In genomic region chrX:48514868-48515460, GRCh38 we compare ENCODE assay signal across 25 cellular contexts.
"Had no signal": no experiment of that assay in that cellular context is flagged by ENCODE, and none has a peak within 500 bp of the region (broad histone marks: within the 10 kb centered on the region; RNA-seq: fewer than 3 reads in every experiment).

No MANE protein-coding gene starts in this region.

- ATAC-seq: effector memory CD8-positive, alpha-beta T cell; gastrocnemius medialis; left lung; mucosa of descending colon; natural killer cell treated with Interleukin-12 subunit alpha and Interleukin-12 subunit beta and Interleukin-15 and Interleukin-18, amount 100 ng/mL, for 72 hours; pancreas; sciatic nerve; stimulated activated memory B cell treated with anti-CD40 and anti-IgM and Interleukin-4, amounts not matched to agents 10 μg/mL and 1 μg/mL and 100 μg/mL, for 72 hours; stimulated activated naive CD8-positive, alpha-beta T cell treated with anti-CD3 and anti-CD28 coated beads, Interleukin-15, Interleukin-2, amounts not matched to agents 100 U/mL and 50 U/mL, for 24 hours had no signal

- H3K27ac Mint-ChIP-seq: effector memory CD8-positive, alpha-beta T cell; mesothelial cell of epicardium; progenitor cell of endocrine pancreas; stimulated activated memory B cell treated with anti-CD40 and anti-IgM and Interleukin-4, amounts not matched to agents 10 μg/mL and 1 μg/mL and 100 μg/mL, for 72 hours had no signal

- H3K4me1 ChIP-seq: gastrocnemius medialis, pancreas, testis, upper lobe of left lung had no signal

- H3K27me3 Mint-ChIP-seq: effector memory CD8-positive, alpha-beta T cell; naive B cell; natural killer cell treated with Interleukin-12 subunit alpha and Interleukin-12 subunit beta and Interleukin-15 and Interleukin-18, amount 100 ng/mL, for 72 hours; progenitor cell of endocrine pancreas; stimulated activated memory B cell treated with anti-CD40 and anti-IgM and Interleukin-4, amounts not matched to agents 10 μg/mL and 1 μg/mL and 100 μg/mL, for 72 hours had no signal

- H3K4me3 ChIP-seq: gastrocnemius medialis, heart left ventricle, hepatocyte, left lung, mucosa of descending colon, pancreas, testis, tibial artery, upper lobe of left lung had no signal

- DNase-seq: cortex of kidney; effector memory CD8-positive, alpha-beta T cell; gastrocnemius medialis; heart left ventricle; left cardiac atrium; left lung; mesenchymal stem cell; mucosa of descending colon; naive B cell; pancreas; stimulated activated CD4-positive, alpha-beta T cell treated with anti-CD3 and anti-CD28 coated beads, Interleukin-2, amount 100 ng/mL, for 24 hours; stimulated activated CD4-positive, alpha-beta T cell treated with anti-CD3 and anti-CD28 coated beads, Interleukin-4, amount 100 ng/mL, for 24 hours; stimulated activated naive CD8-positive, alpha-beta T cell treated with anti-CD3 and anti-CD28 coated beads, Interleukin-15, Interleukin-2, amounts not matched to agents 100 U/mL and 50 U/mL, for 24 hours; substantia nigra; testis; tibial artery; upper lobe of left lung had no signal

- H3K27ac ChIP-seq: gastrocnemius medialis, hepatocyte, left lung, neutrophil, pancreas, testis, tibial artery, upper lobe of left lung had no signal

- H3K9me3 Mint-ChIP-seq: effector memory CD8-positive, alpha-beta T cell; naive B cell; natural killer cell treated with Interleukin-12 subunit alpha and Interleukin-12 subunit beta and Interleukin-15 and Interleukin-18, amount 100 ng/mL, for 72 hours; neural crest cell; stimulated activated memory B cell treated with anti-CD40 and anti-IgM and Interleukin-4, amounts not matched to agents 10 μg/mL and 1 μg/mL and 100 μg/mL, for 72 hours had no signal

- H3K9me3 ChIP-seq: gastrocnemius medialis, heart left ventricle, left lung, mucosa of descending colon, neutrophil, pancreas, testis, tibial artery, upper lobe of left lung had no signal

- H3K4me3 Mint-ChIP-seq: effector memory CD8-positive, alpha-beta T cell; mesothelial cell of epicardium; natural killer cell treated with Interleukin-12 subunit alpha and Interleukin-12 subunit beta and Interleukin-15 and Interleukin-18, amount 100 ng/mL, for 72 hours; neural crest cell; stimulated activated memory B cell treated with anti-CD40 and anti-IgM and Interleukin-4, amounts not matched to agents 10 μg/mL and 1 μg/mL and 100 μg/mL, for 72 hours had no signal

- H3K4me1 Mint-ChIP-seq: mesothelial cell of epicardium had no signal

- H2AFZ ChIP-seq: hepatocyte had no signal

- H3K79me2 ChIP-seq: hepatocyte had no signal

- H3K36me3 ChIP-seq: gastrocnemius medialis, left lung, neutrophil, pancreas had no signal

- H3K4me2 ChIP-seq: hepatocyte had no signal

- H3K27me3 ChIP-seq: gastrocnemius medialis, heart left ventricle, hepatocyte, left lung, neutrophil, pancreas, testis, tibial artery, upper lobe of left lung had no signal
